Comparison of ENCODE assay signal across 1 cellular context in the genomic region with DNA sequence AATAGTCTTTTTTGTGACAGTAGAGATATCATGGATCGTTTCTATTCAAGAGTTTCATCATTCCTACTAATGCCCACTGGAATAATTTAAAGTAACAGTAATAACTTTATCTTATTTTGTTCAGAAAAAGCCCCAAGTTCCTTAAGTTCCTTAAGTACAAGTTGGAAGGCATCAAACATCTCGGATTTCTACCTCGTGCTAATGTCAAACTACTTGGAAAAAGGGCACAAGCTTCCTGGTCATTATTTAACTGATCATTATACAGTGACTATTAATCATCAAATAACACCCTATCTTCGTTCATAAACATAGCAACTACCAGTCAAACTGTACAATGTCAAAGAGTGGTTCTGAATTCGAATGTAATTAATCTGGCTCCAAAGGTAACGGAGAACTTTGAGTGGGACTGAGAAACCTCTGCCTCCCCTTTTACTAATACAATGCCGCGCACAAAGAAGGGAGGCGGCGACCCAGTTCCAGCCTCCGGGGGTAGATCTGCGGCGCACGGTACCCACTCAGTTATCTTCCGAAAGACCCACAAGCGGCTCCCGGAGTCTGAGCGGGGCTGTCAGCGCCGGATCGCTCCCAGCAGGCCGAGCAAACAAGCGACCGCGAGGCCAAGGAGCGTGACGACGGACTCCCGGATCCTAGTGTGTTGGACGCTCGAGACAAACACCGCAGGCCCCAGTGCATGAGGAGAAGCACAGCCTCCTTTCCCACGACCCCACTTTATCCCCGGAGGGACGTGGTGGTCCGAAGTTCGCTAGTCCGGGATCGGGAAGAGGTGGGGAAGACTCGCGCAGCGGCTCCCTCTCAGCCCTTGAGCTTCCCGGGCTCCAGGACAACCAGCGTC.
A peak's percentile ranks its signal among the peaks of the same experiment; 100 is the strongest.
TF ChIP-seq lines count a peak whose summit lies in the region.

No MANE protein-coding gene starts in this region.

TF ChIP-seq in HepG2, 621 proteins besides CTCF, POLR2A, EP300 and RAD21 (continued from another document and continues in another):
- TF ChIP-seq BATF2 (CRISPR knock-in tag; IDR thresholded peaks at IDR 0.05) = no peak
- TF ChIP-seq TAF15 (IDR thresholded peaks at IDR 0.05; ENCODE audit: low read depth, low read length, poor library complexity, severe bottlenecking) = no peak
- no peak for TF ChIP-seq ATAD3A (CRISPR knock-in tag; IDR thresholded peaks at IDR 0.05)
- TF ChIP-seq ZNF121 (CRISPR knock-in tag; IDR thresholded peaks at IDR 0.05) = no peak
- TF ChIP-seq, protein P1, sequence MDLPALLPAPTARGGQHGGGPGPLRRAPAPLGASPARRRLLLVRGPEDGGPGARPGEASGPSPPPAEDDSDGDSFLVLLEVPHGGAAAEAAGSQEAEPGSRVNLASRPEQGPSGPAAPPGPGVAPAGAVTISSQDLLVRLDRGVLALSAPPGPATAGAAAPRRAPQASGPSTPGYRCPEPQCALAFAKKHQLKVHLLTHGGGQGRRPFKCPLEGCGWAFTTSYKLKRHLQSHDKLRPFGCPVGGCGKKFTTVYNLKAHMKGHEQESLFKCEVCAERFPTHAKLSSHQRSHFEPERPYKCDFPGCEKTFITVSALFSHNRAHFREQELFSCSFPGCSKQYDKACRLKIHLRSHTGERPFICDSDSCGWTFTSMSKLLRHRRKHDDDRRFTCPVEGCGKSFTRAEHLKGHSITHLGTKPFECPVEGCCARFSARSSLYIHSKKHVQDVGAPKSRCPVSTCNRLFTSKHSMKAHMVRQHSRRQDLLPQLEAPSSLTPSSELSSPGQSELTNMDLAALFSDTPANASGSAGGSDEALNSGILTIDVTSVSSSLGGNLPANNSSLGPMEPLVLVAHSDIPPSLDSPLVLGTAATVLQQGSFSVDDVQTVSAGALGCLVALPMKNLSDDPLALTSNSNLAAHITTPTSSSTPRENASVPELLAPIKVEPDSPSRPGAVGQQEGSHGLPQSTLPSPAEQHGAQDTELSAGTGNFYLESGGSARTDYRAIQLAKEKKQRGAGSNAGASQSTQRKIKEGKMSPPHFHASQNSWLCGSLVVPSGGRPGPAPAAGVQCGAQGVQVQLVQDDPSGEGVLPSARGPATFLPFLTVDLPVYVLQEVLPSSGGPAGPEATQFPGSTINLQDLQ (CRISPR knock-in tag; IDR thresholded peaks at IDR 0.05) = no peak
- 0 out of 4 replicates have a peak, but pooled peaks of 1 of the 2 experiments have one; percentile 8 for TF ChIP-seq ATF4 (CRISPR knock-in tag; IDR thresholded peaks at IDR 0.05)
- peak; percentile 84; the same call in 1 of the 2 replicates for TF ChIP-seq ZNF160 (CRISPR knock-in tag; IDR thresholded peaks at IDR 0.05)
- TF ChIP-seq ZNF547 (CRISPR knock-in tag; IDR thresholded peaks at IDR 0.05) = no peak; the same call in 1 of the 2 replicates
- peak; percentile 1 for TF ChIP-seq HNRNPLL (IDR thresholded peaks at IDR 0.05; ENCODE audit: low read depth, low read length, poor library complexity, severe bottlenecking)
- TF ChIP-seq SMAD1 (CRISPR knock-in tag; IDR thresholded peaks at IDR 0.05; ENCODE audit: borderline replicate concordance, low read depth) = peak; percentile 64; the same call in 1 of the 2 replicates
- TF ChIP-seq ZNF558 (CRISPR knock-in tag; IDR thresholded peaks at IDR 0.05; ENCODE audit: borderline replicate concordance) = no peak
- no peak; the same call in 1 of the 2 replicates for TF ChIP-seq ZNF580 (CRISPR knock-in tag; IDR thresholded peaks at IDR 0.05; ENCODE audit: borderline replicate concordance, low read depth)
- peak; percentile 94 for TF ChIP-seq ZFX (CRISPR knock-in tag; IDR thresholded peaks at IDR 0.05; ENCODE audit: low read depth)
- peak; percentile 76 for TF ChIP-seq KLF11 (CRISPR knock-in tag; IDR thresholded peaks at IDR 0.05)
- no peak for TF ChIP-seq MXD4 (CRISPR knock-in tag; IDR thresholded peaks at IDR 0.05)
- no peak for TF ChIP-seq ZSCAN20 (CRISPR knock-in tag; IDR thresholded peaks at IDR 0.05; ENCODE audit: borderline replicate concordance)
- no peak for TF ChIP-seq ZNF761 (CRISPR knock-in tag; conservative IDR thresholded peaks at IDR 0.05)
- TF ChIP-seq, protein P2, sequence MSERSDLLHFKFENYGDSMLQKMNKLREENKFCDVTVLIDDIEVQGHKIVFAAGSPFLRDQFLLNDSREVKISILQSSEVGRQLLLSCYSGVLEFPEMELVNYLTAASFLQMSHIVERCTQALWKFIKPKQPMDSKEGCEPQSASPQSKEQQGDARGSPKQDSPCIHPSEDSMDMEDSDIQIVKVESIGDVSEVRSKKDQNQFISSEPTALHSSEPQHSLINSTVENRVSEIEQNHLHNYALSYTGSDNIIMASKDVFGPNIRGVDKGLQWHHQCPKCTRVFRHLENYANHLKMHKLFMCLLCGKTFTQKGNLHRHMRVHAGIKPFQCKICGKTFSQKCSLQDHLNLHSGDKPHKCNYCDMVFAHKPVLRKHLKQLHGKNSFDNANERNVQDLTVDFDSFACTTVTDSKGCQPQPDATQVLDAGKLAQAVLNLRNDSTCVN (CRISPR knock-in tag; IDR thresholded peaks at IDR 0.05; ENCODE audit: borderline replicate concordance) = peak; percentile 62; the same call in 1 of the 2 replicates
- no peak for TF ChIP-seq ZBTB42 (CRISPR knock-in tag; IDR thresholded peaks at IDR 0.05)
- no peak for TF ChIP-seq MATR3 (CRISPR knock-in tag; IDR thresholded peaks at IDR 0.05)
- TF ChIP-seq UBTF (CRISPR knock-in tag; IDR thresholded peaks at IDR 0.05) = peak; percentile 88
- TF ChIP-seq ELF1 (CRISPR knock-in tag; IDR thresholded peaks at IDR 0.05) = no peak
- TF ChIP-seq, protein P3, sequence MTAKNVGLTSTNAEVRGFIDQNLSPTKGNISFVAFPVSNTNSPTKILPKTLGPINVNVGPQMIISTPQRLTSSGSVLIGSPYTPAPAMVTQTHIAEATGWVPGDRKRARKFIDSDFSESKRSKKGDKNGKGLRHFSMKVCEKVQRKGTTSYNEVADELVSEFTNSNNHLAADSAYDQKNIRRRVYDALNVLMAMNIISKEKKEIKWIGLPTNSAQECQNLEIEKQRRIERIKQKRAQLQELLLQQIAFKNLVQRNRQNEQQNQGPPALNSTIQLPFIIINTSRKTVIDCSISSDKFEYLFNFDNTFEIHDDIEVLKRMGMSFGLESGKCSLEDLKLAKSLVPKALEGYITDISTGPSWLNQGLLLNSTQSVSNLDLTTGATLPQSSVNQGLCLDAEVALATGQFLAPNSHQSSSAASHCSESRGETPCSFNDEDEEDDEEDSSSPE (CRISPR knock-in tag; IDR thresholded peaks at IDR 0.05) = no peak; the same call in 1 of the 2 replicates
- peak; percentile 21; the same call in 1 of the 2 replicates for TF ChIP-seq CSRNP1 (CRISPR knock-in tag; IDR thresholded peaks at IDR 0.05)
- no peak for TF ChIP-seq NBN (conservative IDR thresholded peaks at IDR 0.05)
- no peak for TF ChIP-seq ZBTB49 (CRISPR knock-in tag; IDR thresholded peaks at IDR 0.05; ENCODE audit: borderline replicate concordance)
- no peak for TF ChIP-seq ZNF101 (CRISPR knock-in tag; IDR thresholded peaks at IDR 0.05; ENCODE audit: borderline replicate concordance, low read depth)
- no peak for TF ChIP-seq MAF1 (CRISPR knock-in tag; IDR thresholded peaks at IDR 0.05; ENCODE audit: borderline replicate concordance)
- no peak for TF ChIP-seq ZNF17 (CRISPR knock-in tag; IDR thresholded peaks at IDR 0.05)
- no peak for TF ChIP-seq GMEB2 (CRISPR knock-in tag; IDR thresholded peaks at IDR 0.05; ENCODE audit: low read depth)
- TF ChIP-seq CCAR2 (optimal IDR thresholded peaks at IDR 0.05; ENCODE audit: low read depth, low read length) = no peak
- no peak for TF ChIP-seq TCF7 (IDR thresholded peaks at IDR 0.05; ENCODE audit: low read depth)
- 0 out of 2 replicates have a peak, but pooled peaks have one; percentile 16 for TF ChIP-seq RNF2 (conservative IDR thresholded peaks at IDR 0.05; ENCODE audit: low read depth)
- TF ChIP-seq, protein P4, sequence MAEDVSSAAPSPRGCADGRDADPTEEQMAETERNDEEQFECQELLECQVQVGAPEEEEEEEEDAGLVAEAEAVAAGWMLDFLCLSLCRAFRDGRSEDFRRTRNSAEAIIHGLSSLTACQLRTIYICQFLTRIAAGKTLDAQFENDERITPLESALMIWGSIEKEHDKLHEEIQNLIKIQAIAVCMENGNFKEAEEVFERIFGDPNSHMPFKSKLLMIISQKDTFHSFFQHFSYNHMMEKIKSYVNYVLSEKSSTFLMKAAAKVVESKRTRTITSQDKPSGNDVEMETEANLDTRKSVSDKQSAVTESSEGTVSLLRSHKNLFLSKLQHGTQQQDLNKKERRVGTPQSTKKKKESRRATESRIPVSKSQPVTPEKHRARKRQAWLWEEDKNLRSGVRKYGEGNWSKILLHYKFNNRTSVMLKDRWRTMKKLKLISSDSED (CRISPR knock-in tag; IDR thresholded peaks at IDR 0.05) = no peak
- TF ChIP-seq ZFY (CRISPR knock-in tag; IDR thresholded peaks at IDR 0.05) = peak; percentile 93
- TF ChIP-seq ZNF446 (CRISPR knock-in tag; IDR thresholded peaks at IDR 0.05) = no peak
- TF ChIP-seq, protein P5, sequence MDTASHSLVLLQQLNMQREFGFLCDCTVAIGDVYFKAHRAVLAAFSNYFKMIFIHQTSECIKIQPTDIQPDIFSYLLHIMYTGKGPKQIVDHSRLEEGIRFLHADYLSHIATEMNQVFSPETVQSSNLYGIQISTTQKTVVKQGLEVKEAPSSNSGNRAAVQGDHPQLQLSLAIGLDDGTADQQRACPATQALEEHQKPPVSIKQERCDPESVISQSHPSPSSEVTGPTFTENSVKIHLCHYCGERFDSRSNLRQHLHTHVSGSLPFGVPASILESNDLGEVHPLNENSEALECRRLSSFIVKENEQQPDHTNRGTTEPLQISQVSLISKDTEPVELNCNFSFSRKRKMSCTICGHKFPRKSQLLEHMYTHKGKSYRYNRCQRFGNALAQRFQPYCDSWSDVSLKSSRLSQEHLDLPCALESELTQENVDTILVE (CRISPR knock-in tag; IDR thresholded peaks at IDR 0.05) = no peak
- TF ChIP-seq RCOR2 (CRISPR knock-in tag; IDR thresholded peaks at IDR 0.05) = no peak
- TF ChIP-seq ZNF709 (CRISPR knock-in tag; IDR thresholded peaks at IDR 0.05) = no peak
